ENCODE assay signal across 10 cellular contexts in the genomic region with DNA sequence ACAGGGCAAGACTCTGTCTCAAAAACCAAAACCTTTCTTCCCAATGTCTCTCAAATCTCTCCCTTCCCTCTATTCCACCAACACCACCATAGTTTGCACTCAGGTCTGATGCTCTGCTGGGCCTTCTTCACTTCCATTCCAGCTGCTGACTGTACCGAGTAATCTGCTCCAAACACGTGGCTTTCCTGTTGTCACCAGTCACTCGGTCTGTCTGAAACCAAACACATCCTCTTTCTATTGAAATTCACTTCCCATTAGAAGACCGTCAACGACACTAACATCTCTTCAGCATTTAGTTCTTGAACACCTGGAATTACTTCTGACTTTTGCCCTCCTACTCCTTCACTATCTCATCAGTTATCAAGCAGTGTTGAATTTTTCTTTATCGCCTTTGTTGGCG. TPM values are rescaled to one million over a fixed set of nuclear protein-coding genes. Genes with fewer than 3 reads are reported as not detected.
DNase-seq lines count a peak whose midpoint lies in the region; ATAC-seq and TF ChIP-seq lines count a peak whose summit lies in the region.
"Had no signal": no experiment of that assay in that cellular context is flagged by ENCODE, and none has a peak within 500 bp of the region (broad histone marks: within the 10 kb centered on the region; RNA-seq: fewer than 3 reads in every experiment).

No MANE protein-coding gene starts in this region.

- H3K27ac Mint-ChIP-seq in IgD-negative memory B cell (peak overlapping the region; percentile 37 to 89 (median 63)), natural killer cell (peak overlapping the region; percentile 52 to 76)
- H3K27ac Mint-ChIP-seq in activated T-helper 17 cell treated with anti-CD3 and anti-CD28 coated beads, Interleukin-2, amount 50 U/mL, for 72 hours, result peak overlapping the region; percentile 5
- H3K27ac Mint-ChIP-seq: H9 had no signal

- H3K4me1 ChIP-seq in HAP-1, result peaks cover 11% of the 10 kb centered on the region

- intact Hi-C loops in natural killer cell (cut with micrococcal nuclease), result loop anchor here (1.0 kb wide), 1 partner anchor 104 kb away; a partner anchor contains a TSS

- no peaks in the 10 kb centered on the region for H3K27me3 ChIP-seq in HAP-1 (ENCODE audit: low read depth)
- H3K27me3 ChIP-seq: SJSA1 had no signal

- H3K36me3 ChIP-seq in HAP-1 (replicated peaks), result peaks cover 25% of the 10 kb centered on the region

- H3K9me3 ChIP-seq in HAP-1, result no peaks in the 10 kb centered on the region
- H3K9me3 ChIP-seq: SJSA1 had no signal

- H3K36me3 Mint-ChIP-seq in IgD-negative memory B cell (no peaks in the 10 kb centered on the region), natural killer cell (no peaks in the 10 kb centered on the region)
- H3K36me3 Mint-ChIP-seq in activated T-helper 17 cell treated with anti-CD3 and anti-CD28 coated beads, Interleukin-2, amount 50 U/mL, for 72 hours (ENCODE audit: low read depth), result peaks cover 30% of the 10 kb centered on the region

- H3K9me3 Mint-ChIP-seq in IgD-negative memory B cell (no peaks in the 10 kb centered on the region), natural killer cell (no peaks in the 10 kb centered on the region)
- no peaks in the 10 kb centered on the region for H3K9me3 Mint-ChIP-seq in activated T-helper 17 cell treated with anti-CD3 and anti-CD28 coated beads, Interleukin-2, amount 50 U/mL, for 72 hours
- H3K9me3 Mint-ChIP-seq: H9 had no signal

- no peak for ATAC-seq in activated T-helper 17 cell treated with anti-CD3 and anti-CD28 coated beads, Interleukin-2, amount 50 U/mL, for 72 hours (replicated peaks)
- ATAC-seq in natural killer cell (no peak), GM21515 (IDR thresholded peaks at IDR 0.05; ENCODE audit: unreplicated experiment) (no peak)

- H3K4me1 Mint-ChIP-seq in IgD-negative memory B cell, result peaks cover 18 to 38% (median 21%) of the 10 kb centered on the region in 3 donors
- H3K4me1 Mint-ChIP-seq in activated T-helper 17 cell treated with anti-CD3 and anti-CD28 coated beads, Interleukin-2, amount 50 U/mL, for 72 hours, result peaks cover 36% of the 10 kb centered on the region
- H3K4me1 Mint-ChIP-seq in natural killer cell, result peaks cover 48 to 66% of the 10 kb centered on the region in 2 donors

- no peaks in the 10 kb centered on the region for H3K27me3 Mint-ChIP-seq in IgD-negative memory B cell
- no peaks in the 10 kb centered on the region for H3K27me3 Mint-ChIP-seq in activated T-helper 17 cell treated with anti-CD3 and anti-CD28 coated beads, Interleukin-2, amount 50 U/mL, for 72 hours
- no peaks in the 10 kb centered on the region for H3K27me3 Mint-ChIP-seq in natural killer cell (ENCODE audit: low read depth in 2 of 2)

- H3K4me3 ChIP-seq in HAP-1, result no peak overlapping the region
- H3K4me3 ChIP-seq: SJSA1 had no signal

- DNase-seq in GDM1 (lab: John Stamatoyannopoulos, UW), result peak; percentile 12
- no peak for DNase-seq in natural killer cell
- no peak for DNase-seq in HAP-1 (ENCODE audit: low spot score in 2 of 2)
- no peak for DNase-seq in NCI-H1092 (lab: John Stamatoyannopoulos, UW)
- DNase-seq: H9, NCI-H187 had no signal

- no peak for TF ChIP-seq CTCF in natural killer cell (IDR thresholded peaks at IDR 0.05)

- peak overlapping the region in 2 of 4 donors; percentile 0 to 35 for H3K4me3 Mint-ChIP-seq in IgD-negative memory B cell
- no peak overlapping the region for H3K4me3 Mint-ChIP-seq in activated T-helper 17 cell treated with anti-CD3 and anti-CD28 coated beads, Interleukin-2, amount 50 U/mL, for 72 hours
- no peak overlapping the region for H3K4me3 Mint-ChIP-seq in natural killer cell
- H3K4me3 Mint-ChIP-seq: H9 had no signal

- in situ Hi-C loops in HAP-1 (cut with MboI; ENCODE audit: low sequenced_read_pairs), result no loop called here

RNA-seq across cellular contexts. Expression of a gene that starts 4.7 kb away (rescaled TPM):
- polyA plus RNA-seq in IgD-negative memory B cell, result 22.7 TPM
- total RNA-seq in activated T-helper 17 cell treated with anti-CD3 and anti-CD28 coated beads, Interleukin-2, amount 50 U/mL, for 72 hours, result 10 to 100 TPM; 15.3 to 22.5 TPM
- 10 to 100 TPM; 39.8 to 43.5 (median 40.1) TPM for total RNA-seq in natural killer cell

Comparison
In these comparisons a context has a peak if more than half of its experiments do, and no peak if none do; other contexts are left out.
1. H3K27ac Mint-ChIP-seq: peak in every context shown above with its lines; median percentile 64 in natural killer cell; 63 in IgD-negative memory B cell; 5 in activated T-helper 17 cell treated with anti-CD3 and anti-CD28 coated beads, Interleukin-2, amount 50 U/mL, for 72 hours.